Comparison of ENCODE assay signal across 1 cellular context in genomic region chr16:17335826-17336492, GRCh38.
TF ChIP-seq lines count a peak whose summit lies in the region.

No MANE protein-coding gene starts in this region.

TF ChIP-seq in GM23338, 12 proteins besides CTCF, POLR2A, EP300 and RAD21 (continued from another document):
- TF ChIP-seq ZNF462 (CRISPR knock-in tag; IDR thresholded peaks at IDR 0.05) (no peak), ZNF331 (CRISPR knock-in tag; IDR thresholded peaks at IDR 0.05; ENCODE audit: low read depth) (no peak), NANOG (IDR thresholded peaks at IDR 0.05; ENCODE audit: borderline replicate concordance) (no peak), CREB1 (CRISPR knock-in tag; IDR thresholded peaks at IDR 0.05; ENCODE audit: low read depth) (no peak), EZH2 (IDR thresholded peaks at IDR 0.05; ENCODE audit: low read depth, unreplicated experiment) (no peak), REST (IDR thresholded peaks at IDR 0.05; ENCODE audit: unreplicated experiment) (no peak), ETS1 (IDR thresholded peaks at IDR 0.05) (no peak), STAT1 (IDR thresholded peaks at IDR 0.05; ENCODE audit: unreplicated experiment) (no peak), JUNB (IDR thresholded peaks at IDR 0.05; ENCODE audit: unreplicated experiment) (no peak)
